ENCODE assay signal across 8 cellular contexts in the genomic region with DNA sequence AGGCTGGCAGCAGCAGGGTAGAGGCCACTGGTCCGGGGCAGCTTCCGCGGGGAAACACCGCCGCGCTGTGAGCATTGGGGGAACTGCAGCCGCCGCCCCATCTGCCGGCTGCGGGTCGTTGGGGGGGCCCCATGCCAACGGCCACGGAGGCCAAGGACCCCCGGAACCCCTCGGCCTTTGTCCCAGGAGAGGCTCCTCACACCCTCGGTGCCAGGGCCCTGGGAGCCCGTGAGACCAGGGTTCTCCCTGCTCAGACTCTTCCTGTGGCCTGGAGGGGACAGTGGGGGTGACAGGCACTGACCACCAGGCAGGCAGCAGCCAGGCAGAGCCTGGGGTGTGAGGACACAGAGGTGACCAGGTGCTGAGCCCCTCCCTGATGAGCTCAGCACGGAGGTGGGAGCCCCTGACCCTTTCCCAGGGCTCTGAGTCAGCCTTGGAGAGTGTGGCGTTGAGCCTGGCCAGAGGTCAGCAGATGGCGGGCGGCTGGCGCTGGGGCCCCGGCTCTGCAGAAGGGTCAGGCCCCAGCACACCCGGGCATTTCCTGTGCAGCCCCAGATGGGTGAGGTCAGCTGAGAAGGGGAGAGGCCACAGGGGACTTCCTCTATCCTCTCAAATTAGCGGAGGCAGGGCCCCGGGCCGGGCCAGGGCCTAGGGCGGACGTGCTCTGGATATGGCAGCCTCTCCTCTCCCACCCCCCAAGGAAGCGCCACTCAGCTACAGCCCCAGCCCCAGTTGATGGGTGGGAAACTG. TPM values are rescaled to one million over a fixed set of nuclear protein-coding genes. Genes with fewer than 3 reads are reported as not detected.
A peak's percentile ranks its signal among the peaks of the same experiment; 100 is the strongest.
DNase-seq lines count a peak whose midpoint lies in the region; ATAC-seq and TF ChIP-seq lines count a peak whose summit lies in the region.

No MANE protein-coding gene starts in this region.

- H3F3A ChIP-seq in Loucy (ENCODE audit: low read depth): no peaks in the 10 kb centered on the region

- peaks cover 6% of the 10 kb centered on the region for H3K4me1 ChIP-seq in Loucy (ENCODE audit: insufficient read depth, low read length, poor library complexity, severe bottlenecking)

- no peaks in the 10 kb centered on the region for H3K9me3 ChIP-seq in Loucy (ENCODE audit: insufficient read depth, low read depth, low read length)

- no peaks in the 10 kb centered on the region for H3K79me2 ChIP-seq in Loucy (ENCODE audit: insufficient read depth, low read length)

- no peaks in the 10 kb centered on the region for H3K27me3 ChIP-seq in Loucy (ENCODE audit: insufficient read depth, low read length, poor library complexity, severe bottlenecking)

- H4K20me1 ChIP-seq in Loucy (ENCODE audit: insufficient read depth, low read length, poor library complexity, severe bottlenecking): no peaks in the 10 kb centered on the region

- DNase-seq in GM12864 (ENCODE audit: low read depth) (no peak), mucosa of gallbladder (ENCODE audit: low spot score) (peak; percentile 84), T1000 (lab: John Stamatoyannopoulos, UW) (no peak)
- peak; percentile 80 to 84 for DNase-seq in activated CD4-positive, alpha-beta T cell treated with anti-CD3 and anti-CD28 coated beads, Interleukin-2, amount 50 U/mL, for 48 hours
- DNase-seq in effector CD8-positive, alpha-beta T cell (lab: John Stamatoyannopoulos, UW): peak; percentile 51
- DNase-seq in stimulated activated CD8-positive, alpha-beta memory T cell treated with anti-CD3 and anti-CD28 coated beads, Interleukin-4, amount 100 ng/mL, for 48 hours: peak; percentile 87

- peak overlapping the region; percentile 65 for H3K9ac ChIP-seq in Loucy (ENCODE audit: low read depth, low read length, poor library complexity, severe bottlenecking)

- no peaks in the 10 kb centered on the region for H3K36me3 ChIP-seq in Loucy (ENCODE audit: insufficient read depth, low read length)

- H3K9me2 ChIP-seq in Loucy (replicated peaks; ENCODE audit: low read depth, low read length): no peaks in the 10 kb centered on the region

- TF ChIP-seq CTCF in GM12864 (IDR thresholded peaks at IDR 0.05; ENCODE audit: low read depth, low read length, missing control alignments): peak; percentile 93
- peak; percentile 78 for TF ChIP-seq CTCF in Loucy (conservative IDR thresholded peaks at IDR 0.05; ENCODE audit: low read length)

- H3K4me3 ChIP-seq in GM12864 (ENCODE audit: low read depth, low read length) (no peak overlapping the region), Loucy (ENCODE audit: low read length, poor library complexity, severe bottlenecking) (peak overlapping the region; percentile 5)

- H2AFZ ChIP-seq in Loucy (ENCODE audit: low read length): peak overlapping the region; percentile 89

- no peak for ATAC-seq in GM21367 (IDR thresholded peaks at IDR 0.05; ENCODE audit: unreplicated experiment)

- peak overlapping the region; percentile 53 for H3K4me2 ChIP-seq in Loucy (ENCODE audit: low read depth, low read length, poor library complexity, severe bottlenecking)

RNA-seq across cellular contexts. Expression of a gene that starts 17.9 kb away (rescaled TPM):
- total RNA-seq in mucosa of gallbladder: 62.2 TPM

RNA-seq across cellular contexts. Expression of a gene that starts 42.5 kb away (rescaled TPM):
- 81.7 TPM for total RNA-seq in mucosa of gallbladder

Comparison
In these comparisons a context has a peak if more than half of its experiments do, and no peak if none do; other contexts are left out.
1. DNase-seq: peak in activated CD4-positive, alpha-beta T cell treated with anti-CD3 and anti-CD28 coated beads, Interleukin-2, amount 50 U/mL, for 48 hours (2 of 2), effector CD8-positive, alpha-beta T cell (single experiment), mucosa of gallbladder (single experiment) and stimulated activated CD8-positive, alpha-beta memory T cell treated with anti-CD3 and anti-CD28 coated beads, Interleukin-4, amount 100 ng/mL, for 48 hours (single experiment); none in GM12864 (single experiment) and T1000 (single experiment).